ENCODE assay signal across 19 cellular contexts in the genomic region with DNA sequence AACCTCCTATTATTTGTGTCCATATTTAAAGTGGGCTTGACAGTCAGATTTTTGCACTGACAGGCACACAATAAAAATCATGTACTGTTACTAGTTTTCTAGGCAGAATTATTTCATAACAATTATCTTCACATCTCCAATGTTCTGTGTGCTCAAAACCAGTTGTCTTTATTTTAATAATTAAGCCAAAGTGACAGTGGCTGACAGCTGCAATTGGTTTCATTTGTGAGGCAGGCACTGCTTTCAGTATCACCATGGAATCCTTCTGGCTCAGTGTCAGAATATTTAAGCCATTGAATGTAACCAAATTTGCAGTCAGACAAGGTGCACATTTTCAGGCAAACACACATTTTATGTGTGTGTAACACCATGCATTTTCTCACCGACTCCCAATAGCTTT.
DNase-seq lines count a peak whose midpoint lies in the region; ATAC-seq and TF ChIP-seq lines count a peak whose summit lies in the region.
"Had no signal": no experiment of that assay in that cellular context is flagged by ENCODE, and none has a peak within 500 bp of the region (broad histone marks: within the 10 kb centered on the region; RNA-seq: fewer than 3 reads in every experiment).

No MANE protein-coding gene starts in this region.

- H3K4me1 Mint-ChIP-seq in activated T-cell treated with anti-CD3 and anti-CD28 coated beads, Interleukin-2, amount 50 U/mL, for 4 hours (ENCODE audit: low read depth), result no peaks in the 10 kb centered on the region

- H3K4me1 ChIP-seq in BE2C, result no peaks in the 10 kb centered on the region
- H3K4me1 ChIP-seq: colonic mucosa, pancreas had no signal

- DNase-seq in NCI-H1105 (lab: John Stamatoyannopoulos, UW) (peak; percentile 61), astrocyte of the hippocampus (ENCODE audit: low read depth, low spot score) (peak; percentile 9), pons (ENCODE audit: low spot score) (peak; percentile 66), BE2C (no peak)
- DNase-seq in activated T-cell treated with anti-CD3 and anti-CD28 coated beads, Interleukin-2, amount 50 U/mL, for 4 hours, result no peak
- DNase-seq: activated CD4-positive, alpha-beta memory T cell treated with anti-CD3 and anti-CD28 coated beads for 36 hours; amniotic stem cell; colonic mucosa; DMS79; HFFc6; islet precursor cell; NCI-H226; pancreas; PC-9 had no signal

- H3K36me3 Mint-ChIP-seq in activated T-cell treated with anti-CD3 and anti-CD28 coated beads, Interleukin-2, amount 50 U/mL, for 4 hours (ENCODE audit: insufficient read depth), result no peaks in the 10 kb centered on the region
- H3K36me3 Mint-ChIP-seq: activated CD4-positive, alpha-beta memory T cell treated with anti-CD3 and anti-CD28 coated beads for 36 hours had no signal

- H3K9me3 ChIP-seq in BE2C, result no peaks in the 10 kb centered on the region
- H3K9me3 ChIP-seq: BLaER1, colonic mucosa, pancreas had no signal

- H3K27me3 Mint-ChIP-seq in activated T-cell treated with anti-CD3 and anti-CD28 coated beads, Interleukin-2, amount 50 U/mL, for 4 hours (ENCODE audit: low read depth), result no peaks in the 10 kb centered on the region
- H3K27me3 Mint-ChIP-seq: activated CD4-positive, alpha-beta memory T cell treated with anti-CD3 and anti-CD28 coated beads for 36 hours; stimulated activated naive CD8-positive, alpha-beta T cell treated with anti-CD3 and anti-CD28 coated beads, Interleukin-15, Interleukin-2, amounts not matched to agents 100 ng/mL and 50 ng/mL, for 24 hours had no signal

- no peaks in the 10 kb centered on the region for H3K9me3 Mint-ChIP-seq in activated T-cell treated with anti-CD3 and anti-CD28 coated beads, Interleukin-2, amount 50 U/mL, for 4 hours
- H3K9me3 Mint-ChIP-seq: activated CD4-positive, alpha-beta memory T cell treated with anti-CD3 and anti-CD28 coated beads for 36 hours; activated T-helper 2 cell treated with anti-CD3 and anti-CD28 coated beads, Interferon-gamma antibody, Interleukin-2, Interleukin-4, amounts not matched to agents 10 μg/mL and 5 μg/mL and 100 μg/mL, durations not matched to agents 14 hours and 24 hours and 36 hours; stimulated activated naive CD8-positive, alpha-beta T cell treated with anti-CD3 and anti-CD28 coated beads, Interleukin-15, Interleukin-2, amounts not matched to agents 100 ng/mL and 50 ng/mL, for 24 hours had no signal

- H3K27me3 ChIP-seq in BE2C, result peaks cover 22% of the 10 kb centered on the region
- H3K27me3 ChIP-seq: BLaER1, colonic mucosa, pancreas had no signal

- no peaks in the 10 kb centered on the region for H3K36me3 ChIP-seq in BE2C
- H3K36me3 ChIP-seq: BLaER1, colonic mucosa, pancreas had no signal

- TF ChIP-seq CTCF in BE2C (IDR thresholded peaks at IDR 0.05; ENCODE audit: low read depth, low read length), result no peak

- ATAC-seq in GM19438 (IDR thresholded peaks at IDR 0.05; ENCODE audit: low read depth, unreplicated experiment) (peak; percentile 78), HG03460 (IDR thresholded peaks at IDR 0.05; ENCODE audit: unreplicated experiment) (no peak)
- ATAC-seq in activated T-cell treated with anti-CD3 and anti-CD28 coated beads, Interleukin-2, amount 50 U/mL, for 4 hours, result no peak

- no peak overlapping the region for H3K4me3 ChIP-seq in BE2C (ENCODE audit: low read depth, low read length)
- H3K4me3 ChIP-seq: BLaER1, colonic mucosa, pancreas, PC-9 had no signal

- H3K4me3 Mint-ChIP-seq in activated T-cell treated with anti-CD3 and anti-CD28 coated beads, Interleukin-2, amount 50 U/mL, for 4 hours, result no peak overlapping the region
- H3K4me3 Mint-ChIP-seq: activated CD4-positive, alpha-beta memory T cell treated with anti-CD3 and anti-CD28 coated beads for 36 hours; HFFc6; stimulated activated naive CD8-positive, alpha-beta T cell treated with anti-CD3 and anti-CD28 coated beads, Interleukin-15, Interleukin-2, amounts not matched to agents 100 ng/mL and 50 ng/mL, for 24 hours had no signal

Comparison
In these comparisons a context has a peak if more than half of its experiments do, and no peak if none do; other contexts are left out.
1. DNase-seq: peak in NCI-H1105 (single experiment), astrocyte of the hippocampus (single experiment) and pons (single experiment); none in activated T-cell treated with anti-CD3 and anti-CD28 coated beads, Interleukin-2, amount 50 U/mL, for 4 hours (single experiment) and BE2C (single experiment).